In genomic region chr15:99502182-99502581, GRCh38 we compare ENCODE assay signal across 10 cellular contexts.
DNase-seq lines count a peak whose midpoint lies in the region; ATAC-seq and TF ChIP-seq lines count a peak whose summit lies in the region.
"Had no signal": no experiment of that assay in that cellular context is flagged by ENCODE, and none has a peak within 500 bp of the region (broad histone marks: within the 10 kb centered on the region; RNA-seq: fewer than 3 reads in every experiment).

No MANE protein-coding gene starts in this region.

- no peaks in the 10 kb centered on the region for H3K27me3 ChIP-seq in body of pancreas

- DNase-seq in GM10266 (ENCODE audit: extremely low spot score): peak; percentile 82
- no peak for DNase-seq in HuH-7 (ENCODE audit: low spot score)
- no peak for DNase-seq in body of pancreas
- no peak for DNase-seq in AG20443 (ENCODE audit: low spot score)
- DNase-seq in caudate nucleus (lab: John Stamatoyannopoulos, UW): no peak
- DNase-seq: mesendoderm, T1000 had no signal

- no peaks in the 10 kb centered on the region for H3K36me3 Mint-ChIP-seq in activated T-helper 17 cell treated with anti-CD3 and anti-CD28 coated beads, Interleukin-2, amount 50 U/mL, for 72 hours (ENCODE audit: low read depth)

- TF ChIP-seq POLR2A in body of pancreas (IDR thresholded peaks at IDR 0.05): no peak

- H3K4me3 ChIP-seq in body of pancreas: no peak overlapping the region

- ATAC-seq in GM19043 (IDR thresholded peaks at IDR 0.05; ENCODE audit: low read depth, unreplicated experiment): peak; percentile 46
- ATAC-seq in HG03025 (IDR thresholded peaks at IDR 0.05; ENCODE audit: low FRiP score, unreplicated experiment): peak; percentile 51
- peak; percentile 83 for ATAC-seq in activated T-helper 17 cell treated with anti-CD3 and anti-CD28 coated beads, Interleukin-2, amount 50 U/mL, for 72 hours (replicated peaks)
- ATAC-seq in body of pancreas: no peak

- no peaks in the 10 kb centered on the region for H3K9me3 ChIP-seq in body of pancreas

- peaks cover 3% of the 10 kb centered on the region for H3K4me1 ChIP-seq in body of pancreas

- H3K27ac Mint-ChIP-seq in activated T-helper 17 cell treated with anti-CD3 and anti-CD28 coated beads, Interleukin-2, amount 50 U/mL, for 72 hours: peak overlapping the region; percentile 42

- WGBS in body of pancreas, 2 donors: 76 to 80% methylated on average over 2 to 4 of the region's 4 CpGs

- intact Hi-C loops in body of pancreas (cut with DNase I): no loop called here

- H3K27me3 Mint-ChIP-seq in activated T-helper 17 cell treated with anti-CD3 and anti-CD28 coated beads, Interleukin-2, amount 50 U/mL, for 72 hours: peaks cover 13% of the 10 kb centered on the region

- H3K4me1 Mint-ChIP-seq in activated T-helper 17 cell treated with anti-CD3 and anti-CD28 coated beads, Interleukin-2, amount 50 U/mL, for 72 hours: no peaks in the 10 kb centered on the region

- H3K36me3 ChIP-seq in body of pancreas (replicated peaks in 1 of 2; ENCODE audit: insufficient read depth in 1 of 2, low read depth in 2 of 2): no peaks in the 10 kb centered on the region

- no peak overlapping the region for H3K27ac ChIP-seq in body of pancreas
- H3K27ac ChIP-seq in caudate nucleus (ENCODE audit: low read depth, low read length): no peak overlapping the region

- H3K9me3 Mint-ChIP-seq in activated T-helper 17 cell treated with anti-CD3 and anti-CD28 coated beads, Interleukin-2, amount 50 U/mL, for 72 hours: no peaks in the 10 kb centered on the region

- TF ChIP-seq CTCF in GM10266 (IDR thresholded peaks at IDR 0.05; ENCODE audit: control insufficient read depth, insufficient read depth, low read depth, missing control alignments) (no peak), body of pancreas (IDR thresholded peaks at IDR 0.05) (no peak)

- H3K4me3 Mint-ChIP-seq in activated T-helper 17 cell treated with anti-CD3 and anti-CD28 coated beads, Interleukin-2, amount 50 U/mL, for 72 hours: peak overlapping the region; percentile 5
